In the genomic region with DNA sequence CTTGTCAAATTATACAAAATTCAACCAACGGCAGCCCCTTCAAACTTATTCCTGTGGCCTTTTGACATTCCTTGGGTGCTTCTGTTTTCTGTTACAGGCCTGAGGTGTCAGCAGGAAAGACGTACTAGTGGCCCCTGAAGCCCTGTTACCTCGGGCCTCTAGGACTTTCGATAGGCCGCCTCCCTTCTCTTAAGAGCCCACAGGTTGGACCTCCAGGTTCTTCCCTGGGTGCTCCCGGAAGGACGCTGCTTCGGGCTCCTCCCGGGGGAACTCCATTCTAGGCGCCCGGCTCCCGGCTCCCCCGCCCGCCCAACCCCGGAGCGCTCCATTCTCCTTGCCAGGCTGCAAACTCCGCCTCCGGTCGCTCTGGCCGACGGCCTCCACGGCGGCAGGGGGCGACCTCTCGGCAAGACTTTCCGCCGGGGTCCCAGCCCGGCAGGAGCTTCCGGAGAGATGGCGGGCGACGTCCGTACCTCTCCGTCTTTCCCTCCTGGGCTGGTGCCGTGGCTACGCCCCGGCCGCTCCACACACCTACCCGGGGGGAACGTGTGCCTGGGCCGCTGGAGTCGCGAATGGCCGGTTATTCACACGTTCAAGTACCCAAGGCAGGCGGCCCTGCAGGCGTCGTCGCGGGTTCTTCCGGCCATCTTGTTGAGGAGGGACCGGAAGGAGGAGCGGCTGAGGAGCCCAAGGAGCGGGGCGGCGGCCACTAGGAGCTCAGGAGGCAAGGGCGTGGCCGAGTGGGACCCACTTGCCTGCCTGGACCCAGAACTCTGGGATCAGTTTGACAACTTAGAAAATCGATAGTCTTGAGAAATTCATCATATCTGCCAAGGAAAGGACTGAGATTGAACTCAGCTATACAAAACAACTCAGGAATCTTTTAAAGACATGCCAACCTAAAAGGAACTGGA, we compare ENCODE assay signal across 8 cellular contexts. TPM values are rescaled to one million over a fixed set of nuclear protein-coding genes. Genes with fewer than 3 reads are reported as not detected.
DNase-seq lines count a peak whose midpoint lies in the region; ATAC-seq, FAIRE-seq and TF ChIP-seq lines count a peak whose summit lies in the region.

No MANE protein-coding gene starts in this region.

- no peaks in the 10 kb centered on the region for H3K27me3 ChIP-seq in HAP-1 (ENCODE audit: low read depth)
- no peaks in the 10 kb centered on the region for H3K27me3 ChIP-seq in MM.1S (replicated peaks; ENCODE audit: insufficient read depth, low read length)

- peak overlapping the region; percentile 60 for H3K4me3 ChIP-seq in GM08714 (ENCODE audit: low read length)
- peak overlapping the region; percentile 61 for H3K4me3 ChIP-seq in HAP-1
- H3K4me3 ChIP-seq in MM.1S (ENCODE audit: low read length): peak overlapping the region; percentile 95

- peak overlapping the region; percentile 90 for H3K9ac ChIP-seq in MM.1S (ENCODE audit: low read length)

- TF ChIP-seq CTCF in MM.1S (IDR thresholded peaks at IDR 0.05; ENCODE audit: low read length): peak; percentile 49

- peak; percentile 100 for ATAC-seq in left ventricle myocardium superior

- H2AFZ ChIP-seq in MM.1S (ENCODE audit: low read length): peak overlapping the region; percentile 85

- H3K36me3 ChIP-seq in HAP-1 (replicated peaks) (no peaks in the 10 kb centered on the region), MM.1S (replicated peaks; ENCODE audit: insufficient read depth, low read length) (no peaks in the 10 kb centered on the region)

- no peaks in the 10 kb centered on the region for H3K9me2 ChIP-seq in MM.1S (replicated peaks; ENCODE audit: insufficient read depth, low read length)

- H4K20me1 ChIP-seq in MM.1S (ENCODE audit: insufficient read depth, low read length): no peaks in the 10 kb centered on the region

- peak; percentile 74 to 89 for DNase-seq in HAP-1 (ENCODE audit: low spot score in 2 of 2)
- DNase-seq in MM.1S: peak; percentile 88
- DNase-seq in SW480 (ENCODE audit: low spot score): peak; percentile 85
- peak; percentile 84 for DNase-seq in amniotic epithelial cell (ENCODE audit: low read depth)
- peak; percentile 88 for DNase-seq in left ventricle myocardium superior
- peak; percentile 8 for DNase-seq in pulmonary artery endothelial cell (ENCODE audit: low read depth, low spot score)
- DNase-seq in urothelium cell line (ENCODE audit: low spot score): peak; percentile 98

- peak; percentile 71 for FAIRE-seq in urothelium cell line (lab: Jason Lieb, UNC)

- H3K9me3 ChIP-seq in HAP-1 (peaks cover 17% of the 10 kb centered on the region), MM.1S (replicated peaks; ENCODE audit: insufficient read depth, low read length) (no peaks in the 10 kb centered on the region)

- no peaks in the 10 kb centered on the region for H3K79me2 ChIP-seq in MM.1S (ENCODE audit: low read length)

- peak overlapping the region; percentile 80 for H3K4me2 ChIP-seq in MM.1S (ENCODE audit: low read depth, low read length)

- H3F3A ChIP-seq in MM.1S (ENCODE audit: insufficient read depth, low read length): peaks cover 7% of the 10 kb centered on the region

- intact Hi-C loops in left ventricle myocardium superior (cut with micrococcal nuclease): no loop called here

- in situ Hi-C loops in HAP-1 (cut with MboI; ENCODE audit: low sequenced_read_pairs): no loop called here

- H3K27ac ChIP-seq in MM.1S (ENCODE audit: low read length): peak overlapping the region; percentile 82

- H3K4me1 ChIP-seq in HAP-1 (no peaks in the 10 kb centered on the region), MM.1S (ENCODE audit: low read length) (peaks cover 9% of the 10 kb centered on the region)

RNA-seq across cellular contexts. Expression of gene BOLA3, which starts 27.5 kb away (rescaled TPM):
- 89.9 TPM for total RNA-seq in left ventricle myocardium superior
- 23.1 and 30.3 TPM in 2 replicates for total RNA-seq in pulmonary artery endothelial cell

RNA-seq across cellular contexts. Expression of gene MOB1A, which starts 58.5 kb away (rescaled TPM):
- total RNA-seq in left ventricle myocardium superior: 55.6 TPM
- 94.8 and 122 TPM in 2 replicates for total RNA-seq in pulmonary artery endothelial cell

Comparison
In these comparisons a context has a peak if more than half of its experiments do, and no peak if none do; other contexts are left out.
1. Peak in every context shown above with its lines: DNase-seq, ATAC-seq, H3K4me3 ChIP-seq and H3K27ac ChIP-seq.
2. DNase-seq: peak in every context shown above with its lines; median percentile 98 in urothelium cell line; 88 in MM.1S; 88 in left ventricle myocardium superior; 85 in SW480; 84 in amniotic epithelial cell; 82 in HAP-1; 8 in pulmonary artery endothelial cell.